ENCODE assay signal across 8 cellular contexts in genomic region chr5:160508780-160509361, GRCh38.
A peak's percentile ranks its signal among the peaks of the same experiment; 100 is the strongest.
DNase-seq lines count a peak whose midpoint lies in the region; ATAC-seq and TF ChIP-seq lines count a peak whose summit lies in the region.

No MANE protein-coding gene starts in this region.

- H3K4me1 ChIP-seq in PC-3 (ENCODE audit: insufficient read depth, low read length): no peaks in the 10 kb centered on the region

- H3K4me3 Mint-ChIP-seq in activated T-cell treated with anti-CD3 and anti-CD28 coated beads, Interleukin-2, amount 50 U/mL, for 4 hours: no peak overlapping the region
- no peak overlapping the region for H3K4me3 Mint-ChIP-seq in neural crest cell
- H3K4me3 Mint-ChIP-seq in type B pancreatic cell: no peak overlapping the region

- H3K4me1 Mint-ChIP-seq in activated T-cell treated with anti-CD3 and anti-CD28 coated beads, Interleukin-2, amount 50 U/mL, for 4 hours (ENCODE audit: low read depth): peaks cover 33% of the 10 kb centered on the region
- H3K4me1 Mint-ChIP-seq in neural crest cell (peaks cover 24% of the 10 kb centered on the region), type B pancreatic cell (ENCODE audit: unreplicated experiment) (peaks cover 18% of the 10 kb centered on the region)

- H3K36me3 Mint-ChIP-seq in activated T-cell treated with anti-CD3 and anti-CD28 coated beads, Interleukin-2, amount 50 U/mL, for 4 hours (ENCODE audit: insufficient read depth): no peaks in the 10 kb centered on the region
- H3K36me3 Mint-ChIP-seq in neural crest cell (ENCODE audit: low read depth) (no peaks in the 10 kb centered on the region), type B pancreatic cell (no peaks in the 10 kb centered on the region)

- POLR2A ChIA-PET in PC-3 (lab: Charles Lee; ENCODE audit: unreplicated experiment): no interaction called here

- TF ChIP-seq CTCF in PC-3 (conservative IDR thresholded peaks at IDR 0.05; ENCODE audit: low read depth, low read length) (peak; percentile 94), neural crest cell (conservative IDR thresholded peaks at IDR 0.05) (peak; percentile 90), type B pancreatic cell (conservative IDR thresholded peaks at IDR 0.05) (peak; percentile 89)

- BruUV-seq in PC-3 (replicated peaks; lab: Mats Ljungman, UMichigan): no TSS peak

- H2AFZ ChIP-seq in PC-3 (ENCODE audit: low read length): peak overlapping the region; percentile 49; the same call in 1 of the 2 replicates

- H3K27me3 Mint-ChIP-seq in activated T-cell treated with anti-CD3 and anti-CD28 coated beads, Interleukin-2, amount 50 U/mL, for 4 hours (ENCODE audit: low read depth): peaks cover 3% of the 10 kb centered on the region
- H3K27me3 Mint-ChIP-seq in neural crest cell (ENCODE audit: low read depth): peaks cover 8% of the 10 kb centered on the region
- peaks cover 34% of the 10 kb centered on the region for H3K27me3 Mint-ChIP-seq in type B pancreatic cell

- H4K20me1 ChIP-seq in PC-3 (ENCODE audit: low read length): no peaks in the 10 kb centered on the region

- H3K9me3 ChIP-seq in PC-3 (ENCODE audit: low read length): no peaks in the 10 kb centered on the region

- H3K27ac ChIP-seq in PC-3 (ENCODE audit: low read length): no peak overlapping the region

- DNase-seq in ELF-1 (ENCODE audit: low read depth, low spot score) (peak; percentile 86), HuH-7.5 (ENCODE audit: low spot score) (peak; percentile 70), PC-3 (peak; percentile 91), fibroblast of gingiva (ENCODE audit: low read depth) (peak; percentile 70), neural crest cell (ENCODE audit: low read depth, low spot score) (peak; percentile 67), type B pancreatic cell (ENCODE audit: extremely low spot score, unreplicated experiment) (no peak)
- DNase-seq in activated T-cell treated with anti-CD3 and anti-CD28 coated beads, Interleukin-2, amount 50 U/mL, for 4 hours: peak; percentile 44

- H3K4me2 ChIP-seq in PC-3 (ENCODE audit: low read length): peak overlapping the region; percentile 42

- H3K36me3 ChIP-seq in PC-3 (ENCODE audit: low read depth, low read length): no peaks in the 10 kb centered on the region

- H3K27me3 ChIP-seq in PC-3 (ENCODE audit: low read length): peaks cover 25% of the 10 kb centered on the region; the same call in 1 of the 2 replicates

- H3K4me3 ChIP-seq in PC-3 (ENCODE audit: low read length): no peak overlapping the region

- no peaks in the 10 kb centered on the region for H3F3A ChIP-seq in PC-3 (ENCODE audit: low read length, unreplicated experiment)

- peak; percentile 76 for ATAC-seq in GM21619 (IDR thresholded peaks at IDR 0.05; ENCODE audit: unreplicated experiment)
- ATAC-seq in PC-3: peak; percentile 93
- peak; percentile 64 to 69 for ATAC-seq in activated T-cell treated with anti-CD3 and anti-CD28 coated beads, Interleukin-2, amount 50 U/mL, for 4 hours

- intact Hi-C loops in PC-3 (cut with micrococcal nuclease): loop anchor here (1.0 to 5.0 kb wide), 2 partner anchors 71 to 278 kb away; no protein-coding TSS in a partner anchor

- H3K9me3 Mint-ChIP-seq in activated T-cell treated with anti-CD3 and anti-CD28 coated beads, Interleukin-2, amount 50 U/mL, for 4 hours: no peaks in the 10 kb centered on the region
- H3K9me3 Mint-ChIP-seq in neural crest cell (no peaks in the 10 kb centered on the region), type B pancreatic cell (no peaks in the 10 kb centered on the region)

- H3K27ac Mint-ChIP-seq in neural crest cell (ENCODE audit: unreplicated experiment) (no peak overlapping the region), type B pancreatic cell (peak overlapping the region; percentile 31)

- H3K79me2 ChIP-seq in PC-3 (ENCODE audit: low read length): no peaks in the 10 kb centered on the region

- CTCF ChIA-PET in PC-3 (lab: Charles Lee): no interaction called here

- H3K9ac ChIP-seq in PC-3 (ENCODE audit: low read length): no peak overlapping the region

- H3K9me2 ChIP-seq in PC-3 (replicated peaks; ENCODE audit: low read length): no peaks in the 10 kb centered on the region
